Comparison of ENCODE assay signal across 1 cellular context in the genomic region with DNA sequence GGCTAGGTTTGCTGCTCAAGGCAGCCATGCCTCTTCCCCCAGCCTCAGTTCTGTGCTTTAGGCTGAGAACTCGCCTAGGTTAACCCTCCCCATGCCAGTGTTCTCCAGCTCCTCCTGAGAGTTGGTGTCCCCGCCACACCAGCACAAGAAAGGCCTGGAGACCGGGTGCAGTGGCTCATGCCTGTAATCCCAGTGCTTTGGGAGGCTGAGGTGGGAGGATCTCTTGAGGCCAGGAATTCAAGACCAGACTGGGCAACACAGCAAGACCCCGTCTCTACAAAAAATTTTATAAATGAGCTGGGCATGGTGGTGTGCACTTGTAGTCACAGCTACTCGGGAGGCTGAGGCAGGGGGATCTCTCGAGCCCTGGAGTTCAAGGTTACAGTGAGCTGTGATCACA.
TF ChIP-seq lines count a peak whose summit lies in the region.

No MANE protein-coding gene starts in this region.

TF ChIP-seq in IMR-90, 13 proteins besides CTCF, POLR2A, EP300 and RAD21:
- TF ChIP-seq, protein P1, sequence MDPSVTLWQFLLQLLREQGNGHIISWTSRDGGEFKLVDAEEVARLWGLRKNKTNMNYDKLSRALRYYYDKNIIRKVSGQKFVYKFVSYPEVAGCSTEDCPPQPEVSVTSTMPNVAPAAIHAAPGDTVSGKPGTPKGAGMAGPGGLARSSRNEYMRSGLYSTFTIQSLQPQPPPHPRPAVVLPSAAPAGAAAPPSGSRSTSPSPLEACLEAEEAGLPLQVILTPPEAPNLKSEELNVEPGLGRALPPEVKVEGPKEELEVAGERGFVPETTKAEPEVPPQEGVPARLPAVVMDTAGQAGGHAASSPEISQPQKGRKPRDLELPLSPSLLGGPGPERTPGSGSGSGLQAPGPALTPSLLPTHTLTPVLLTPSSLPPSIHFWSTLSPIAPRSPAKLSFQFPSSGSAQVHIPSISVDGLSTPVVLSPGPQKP (IDR thresholded peaks at IDR 0.05; ENCODE audit: borderline replicate concordance, low read depth, low read length) = no peak
- TF ChIP-seq FOS (IDR thresholded peaks at IDR 0.05; ENCODE audit: low read depth, low read length) = no peak
- no peak for TF ChIP-seq NFE2L2 (IDR thresholded peaks at IDR 0.05; ENCODE audit: low read depth, low read length)
- TF ChIP-seq CHD1 (IDR thresholded peaks at IDR 0.05; ENCODE audit: low read depth, low read length) = no peak
- TF ChIP-seq BHLHE40 (IDR thresholded peaks at IDR 0.05; ENCODE audit: low read depth, low read length) = no peak
- TF ChIP-seq USF2 (IDR thresholded peaks at IDR 0.05; ENCODE audit: low read depth, low read length) = no peak
- no peak for TF ChIP-seq MAZ (IDR thresholded peaks at IDR 0.05; ENCODE audit: borderline replicate concordance, low read depth, low read length)
- no peak for TF ChIP-seq SMC3 (IDR thresholded peaks at IDR 0.05; ENCODE audit: low read depth, low read length)
- no peak for TF ChIP-seq MXI1 (IDR thresholded peaks at IDR 0.05; ENCODE audit: borderline replicate concordance, low read depth, low read length)
- TF ChIP-seq RFX5 (IDR thresholded peaks at IDR 0.05; ENCODE audit: low read depth, low read length) = no peak
- no peak for TF ChIP-seq RCOR1 (IDR thresholded peaks at IDR 0.05; ENCODE audit: insufficient replicate concordance, low read length)
- TF ChIP-seq MAFK (IDR thresholded peaks at IDR 0.05; ENCODE audit: low read depth, low read length) = no peak
- no peak for TF ChIP-seq CEBPB (IDR thresholded peaks at IDR 0.05; ENCODE audit: low read depth, low read length)
